17 cellular contexts compared by ENCODE assay signal in genomic region chr6:7669742-7670141, GRCh38. TPM values are rescaled to one million over a fixed set of nuclear protein-coding genes. Genes with fewer than 3 reads are reported as not detected.
DNase-seq lines count a peak whose midpoint lies in the region; ATAC-seq and TF ChIP-seq lines count a peak whose summit lies in the region.
"Had no signal": no experiment of that assay in that cellular context is flagged by ENCODE, and none has a peak within 500 bp of the region (broad histone marks: within the 10 kb centered on the region; RNA-seq: fewer than 3 reads in every experiment).

No MANE protein-coding gene starts in this region.

- peaks cover 0 to 3% of the 10 kb centered on the region in 2 donors for H3K4me1 ChIP-seq in breast epithelium
- no peaks in the 10 kb centered on the region for H3K4me1 ChIP-seq in Panc1 (ENCODE audit: control insufficient read depth, insufficient read depth, low read length)
- H3K4me1 ChIP-seq in neural progenitor cell, result no peaks in the 10 kb centered on the region

- H3K36me3 ChIP-seq in breast epithelium (no peaks in the 10 kb centered on the region), Panc1 (ENCODE audit: control insufficient read depth, insufficient read depth, low read length) (no peaks in the 10 kb centered on the region), neural progenitor cell (no peaks in the 10 kb centered on the region)

- POLR2A ChIA-PET in MCF 10A (lab: Yijun Ruan, JAX) (no interaction called here), Panc1 (lab: Charles Lee) (no interaction called here)

- no peak overlapping the region for H2AFZ ChIP-seq in neural progenitor cell (replicated peaks)
- H2AFZ ChIP-seq: PC-9 had no signal

- ATAC-seq in Panc1, result no peak
- ATAC-seq in GM21786 (IDR thresholded peaks at IDR 0.05; ENCODE audit: unreplicated experiment), result no peak
- no peak for ATAC-seq in HG03175 (IDR thresholded peaks at IDR 0.05; ENCODE audit: unreplicated experiment)

- CTCF ChIA-PET in MCF 10A (lab: Yijun Ruan, JAX) (interaction anchor here (0.6 to 0.7 kb wide), 3 partner anchors 11 to 43 kb away, joined by 3 to 4 read pairs (median 3); no protein-coding TSS in a partner anchor), Panc1 (lab: Charles Lee) (interaction anchor here (0.5 kb wide), 1 partner anchor 329 kb away, joined by 3 read pairs; no protein-coding TSS in a partner anchor)

- H3K4me1 Mint-ChIP-seq in MCF 10A (ENCODE audit: insufficient read depth, unreplicated experiment), result peaks cover 22% of the 10 kb centered on the region
- peaks cover 6% of the 10 kb centered on the region for H3K4me1 Mint-ChIP-seq in neural progenitor cell
- H3K4me1 Mint-ChIP-seq: CD8-positive, alpha-beta memory T cell had no signal

- H3K4me3 ChIP-seq in breast epithelium, result no peak overlapping the region
- no peak overlapping the region for H3K4me3 ChIP-seq in Panc1 (ENCODE audit: low read depth in 2 of 2, low read length in 2 of 2)
- no peak overlapping the region for H3K4me3 ChIP-seq in neural progenitor cell
- H3K4me3 ChIP-seq: PC-9, SK-N-MC had no signal

- BruUV-seq in MCF 10A (replicated peaks; lab: Mats Ljungman, UMichigan), result no TSS peak
- no TSS peak for BruUV-seq in Panc1 (replicated peaks; lab: Mats Ljungman, UMichigan)

- H3K27ac ChIP-seq in breast epithelium (no peak overlapping the region), Panc1 (ENCODE audit: low read length) (no peak overlapping the region), neural progenitor cell (no peak overlapping the region)
- H3K27ac ChIP-seq: HL-60, PC-9, SK-N-MC had no signal

- H4K20me1 ChIP-seq in neural progenitor cell (ENCODE audit: low read depth), result no peaks in the 10 kb centered on the region

- no peak overlapping the region for H3K4me2 ChIP-seq in neural progenitor cell
- H3K4me2 ChIP-seq: PC-9 had no signal

- in situ Hi-C loops in Panc1 (cut with HindIII; ENCODE audit: low pct_unique_long_range_greater_than_20kb, low sequenced_read_pairs), result no loop called here

- no peak overlapping the region for H3K9ac ChIP-seq in neural progenitor cell

- no peaks in the 10 kb centered on the region for H3K9me3 ChIP-seq in breast epithelium
- no peaks in the 10 kb centered on the region for H3K9me3 ChIP-seq in Panc1 (ENCODE audit: control insufficient read depth, insufficient read depth, low read depth, low read length)
- H3K9me3 ChIP-seq in neural progenitor cell (ENCODE audit: low read depth), result no peaks in the 10 kb centered on the region

- H3K79me2 ChIP-seq in neural progenitor cell (ENCODE audit: low read depth), result no peaks in the 10 kb centered on the region

- no peak for TF ChIP-seq CTCF in MCF 10A (IDR thresholded peaks at IDR 0.05; ENCODE audit: unreplicated experiment)
- TF ChIP-seq CTCF in breast epithelium (IDR thresholded peaks at IDR 0.05), result no peak
- TF ChIP-seq CTCF in Panc1 (IDR thresholded peaks at IDR 0.05), result peak; percentile 15; the same call in 1 of the 2 replicates
- TF ChIP-seq CTCF in neural progenitor cell (IDR thresholded peaks at IDR 0.05), result peak; percentile 25

- H3K9me3 Mint-ChIP-seq in MCF 10A (ENCODE audit: unreplicated experiment), result no peaks in the 10 kb centered on the region
- H3K9me3 Mint-ChIP-seq in neural progenitor cell, result no peaks in the 10 kb centered on the region

- TF ChIP-seq POLR2A in breast epithelium (IDR thresholded peaks at IDR 0.05), result no peak

- no peaks in the 10 kb centered on the region for H3F3A ChIP-seq in neural progenitor cell (ENCODE audit: low read depth)

- intact Hi-C loops in MCF 10A (cut with micrococcal nuclease), result no loop called here
- intact Hi-C loops in breast epithelium (cut with DNase I; ENCODE audit: low total_unique reads), result no loop called here
- intact Hi-C loops in Panc1 (cut with micrococcal nuclease; ENCODE audit: unreplicated experiment), result no loop called here

- DNase-seq in MCF 10A (ENCODE audit: unreplicated experiment), result peak; percentile 13
- no peak for DNase-seq in breast epithelium (ENCODE audit: low spot score in 2 of 2)
- DNase-seq in Panc1 (ENCODE audit: low read depth, low spot score), result no peak
- peak; percentile 14 for DNase-seq in dermis blood vessel endothelial cell
- DNase-seq in neural progenitor cell (ENCODE audit: low spot score), result no peak
- DNase-seq in hepatic stellate cell (ENCODE audit: low spot score), result no peak
- DNase-seq: CD8-positive, alpha-beta memory T cell; HCEC 1CT; NCI-H345; NCI-H526 treated with DMSO at 0.1 percent for 48 hours; NK-92 treated with Interleukin-12 subunit alpha and Interleukin-12 subunit beta, amount 100 ng/mL, for 24 hours; PC-9 had no signal

- H3K27me3 Mint-ChIP-seq in MCF 10A (ENCODE audit: insufficient read depth, unreplicated experiment), result no peaks in the 10 kb centered on the region
- H3K27me3 Mint-ChIP-seq in neural progenitor cell (ENCODE audit: insufficient read depth, low read depth), result peaks cover 2% of the 10 kb centered on the region

- no peak overlapping the region for H3K4me3 Mint-ChIP-seq in MCF 10A (ENCODE audit: unreplicated experiment)
- no peak overlapping the region for H3K4me3 Mint-ChIP-seq in neural progenitor cell
- H3K4me3 Mint-ChIP-seq: CD8-positive, alpha-beta memory T cell had no signal

- H3K27me3 ChIP-seq in breast epithelium (no peaks in the 10 kb centered on the region), Panc1 (ENCODE audit: control insufficient read depth, insufficient read depth, low read length) (no peaks in the 10 kb centered on the region), neural progenitor cell (peaks cover 5% of the 10 kb centered on the region)

- H3K27ac Mint-ChIP-seq in MCF 10A (ENCODE audit: low read depth, unreplicated experiment) (no peak overlapping the region), neural progenitor cell (no peak overlapping the region)

- no peaks in the 10 kb centered on the region for H3K36me3 Mint-ChIP-seq in MCF 10A (ENCODE audit: insufficient read depth, unreplicated experiment)
- H3K36me3 Mint-ChIP-seq in neural progenitor cell, result no peaks in the 10 kb centered on the region
- H3K36me3 Mint-ChIP-seq: CD8-positive, alpha-beta memory T cell had no signal

RNA-seq across cellular contexts. Expression of gene BMP6, which starts 56.2 kb away (rescaled TPM):
- total RNA-seq in MCF 10A (2022) (0.12 and 0.56 TPM in 2 replicates), breast epithelium (10 to 100 TPM in 1 of 3 donors, 1 to 10 TPM in 2; 3.5 to 11.1 (median 6.2) TPM), Panc1 (2021; ENCODE audit: unreplicated experiment) (13.6 TPM), dermis blood vessel endothelial cell (234 TPM in 2 replicates), neural progenitor cell (ENCODE audit: low replicate concordance) (0.37 and 0.41 TPM in 2 replicates)
- 12.0 TPM for polyA plus RNA-seq in Panc1 (2012; ENCODE audit: insufficient read length)
- total RNA-seq: CD8-positive, alpha-beta memory T cell; PC-9; T-helper 1 cell treated with Interleukin-12 subunit alpha and Interleukin-12 subunit beta and Interleukin-4 antibody, amounts not matched to agents 30 ng/mL and 1 ng/mL, for 36 hours had no signal
- polyA plus RNA-seq: CD8-positive, alpha-beta memory T cell had no signal

Comparison
In these comparisons a context has a peak if more than half of its experiments do, and no peak if none do; other contexts are left out.
1. DNase-seq: peak in MCF 10A (single experiment) and dermis blood vessel endothelial cell (single experiment); none in breast epithelium (0 of 2), Panc1 (single experiment), neural progenitor cell (single experiment) and hepatic stellate cell (single experiment).
2. CTCF ChIP-seq: peak in Panc1 (single experiment) and neural progenitor cell (single experiment); none in MCF 10A (single experiment) and breast epithelium (0 of 3).
3. RNA of gene BMP6, which starts 56.2 kb away (total RNA-seq): 234 TPM in dermis blood vessel endothelial cell; 13.6 TPM in Panc1 (single experiment), 3.5 to 11.1 TPM in breast epithelium, 0.37 to 0.41 TPM in neural progenitor cell and 0.12 to 0.56 TPM in MCF 10A; every median in the first group is over 10 times any median in the second.